10 cellular contexts compared by ENCODE assay signal in genomic region chr7:107387077-107387476, GRCh38.
A peak's percentile ranks its signal among the peaks of the same experiment; 100 is the strongest.
DNase-seq lines count a peak whose midpoint lies in the region; ATAC-seq, FAIRE-seq and TF ChIP-seq lines count a peak whose summit lies in the region.
"Had no signal": no experiment of that assay in that cellular context is flagged by ENCODE, and none has a peak within 500 bp of the region (broad histone marks: within the 10 kb centered on the region; RNA-seq: fewer than 3 reads in every experiment).

No MANE protein-coding gene starts in this region.

- H3K27me3 ChIP-seq in adrenal gland (no peaks in the 10 kb centered on the region), skeletal muscle satellite cell (ENCODE audit: control insufficient read depth, insufficient read depth, low read length) (no peaks in the 10 kb centered on the region)

- H3K4me1 ChIP-seq in HEK293 (ENCODE audit: control insufficient read depth, insufficient read depth, low read length): peaks cover 4% of the 10 kb centered on the region; the same call in 1 of the 2 replicates
- peaks cover 3 to 18% of the 10 kb centered on the region in 2 donors for H3K4me1 ChIP-seq in adrenal gland (replicated peaks in 1 of 2)
- H3K4me1 ChIP-seq in skeletal muscle satellite cell (ENCODE audit: control insufficient read depth, insufficient read depth, low read length): peaks cover 20% of the 10 kb centered on the region

- CTCF ChIA-PET in HEK293 (lab: Yijun Ruan, JAX): no interaction called here

- H3K4me2 ChIP-seq in skeletal muscle satellite cell (ENCODE audit: low read length): peak overlapping the region; percentile 59

- peak; percentile 50 to 82 for ATAC-seq in left cardiac atrium

- H3K9ac ChIP-seq in skeletal muscle satellite cell (ENCODE audit: low read depth, low read length): peak overlapping the region; percentile 34

- H3K27ac ChIP-seq in HEK293 (ENCODE audit: extremely low read depth, low read depth, low read length) (peak overlapping the region; percentile 47), adrenal gland (peak overlapping the region in 2 of 5 donors; percentile 7 to 32)
- H3K27ac ChIP-seq: SK-N-MC had no signal

- FAIRE-seq in RCC 7860 (lab: Jason Lieb, UNC): no peak

- no peaks in the 10 kb centered on the region for H3K9me3 ChIP-seq in HEK293 (ENCODE audit: control insufficient read depth, insufficient read depth, low read depth, low read length)
- H3K9me3 ChIP-seq in adrenal gland (replicated peaks in 1 of 3): no peaks in the 10 kb centered on the region
- H3K9me3 ChIP-seq in skeletal muscle satellite cell (replicated peaks; ENCODE audit: low read length): no peaks in the 10 kb centered on the region

- TF ChIP-seq POLR2A in adrenal gland (IDR thresholded peaks at IDR 0.05): no peak

- TF ChIP-seq CTCF in HEK293 (tag by site-specific recombination; IDR thresholded peaks at IDR 0.05) (no peak), adrenal gland (IDR thresholded peaks at IDR 0.05) (no peak)

- DNase-seq in adrenal gland (peak in 5 of 7 donors; percentile 3 to 79 (median 16)), left cardiac atrium (peak; percentile 60), middle frontal gyrus (ENCODE audit: extremely low spot score, low spot score) (no peak), SIG-M5 (lab: John Stamatoyannopoulos, UW) (no peak), RCC 7860 (ENCODE audit: low spot score) (no peak), NCI-H1436 treated with DMSO at 0.1 percent for 48 hours (lab: John Stamatoyannopoulos, UW) (no peak)
- DNase-seq: activated CD8-positive, alpha-beta memory T cell treated with anti-CD3 and anti-CD28 coated beads, Interleukin-2, amount 50 U/mL, for 4 hours had no signal

- intact Hi-C loops in adrenal gland (cut with DNase I) (no loop called here), left cardiac atrium (cut with DNase I) (no loop called here)

- POLR2A ChIA-PET in HEK293 (lab: Yijun Ruan, JAX): interaction anchor here (1.4 kb wide), 1 partner anchor 13 kb away, joined by 3 read pairs; no protein-coding TSS in a partner anchor

- H3K36me3 ChIP-seq in HEK293 (ENCODE audit: control insufficient read depth in 2 of 2, insufficient read depth in 1 of 2, low read length in 2 of 2): no peaks in the 10 kb centered on the region
- H3K36me3 ChIP-seq in adrenal gland (replicated peaks in 1 of 2): no peaks in the 10 kb centered on the region
- H3K36me3 ChIP-seq in skeletal muscle satellite cell (ENCODE audit: insufficient read depth, low read length): no peaks in the 10 kb centered on the region

- 48 to 66% (median 59%) methylated on average over 5 to 7 of the region's 7 CpGs for WGBS in adrenal gland, 4 donors

- no peak overlapping the region for H3K4me3 ChIP-seq in HEK293 (ENCODE audit: low read depth, low read length)
- H3K4me3 ChIP-seq in adrenal gland: no peak overlapping the region
- H3K4me3 ChIP-seq in skeletal muscle satellite cell (ENCODE audit: low read length): no peak overlapping the region
- H3K4me3 ChIP-seq: SK-N-MC had no signal

TF ChIP-seq in HEK293, 187 proteins besides CTCF, POLR2A, EP300 and RAD21:
- no peak for TF ChIP-seq ZNF146 (tag by site-specific recombination; IDR thresholded peaks at IDR 0.05)
- TF ChIP-seq ZBTB26 (tag by site-specific recombination; optimal IDR thresholded peaks at IDR 0.05): no peak
- TF ChIP-seq PRDM6 (tag by site-specific recombination; IDR thresholded peaks at IDR 0.05): no peak
- no peak for TF ChIP-seq EGR2 (tag by site-specific recombination; IDR thresholded peaks at IDR 0.05; ENCODE audit: low read depth)
- no peak for TF ChIP-seq ZNF223 (tag by site-specific recombination; IDR thresholded peaks at IDR 0.05)
- peak; percentile 37 for TF ChIP-seq ZNF423 (tag by site-specific recombination; IDR thresholded peaks at IDR 0.05)
- TF ChIP-seq ZNF701 (tag by site-specific recombination; IDR thresholded peaks at IDR 0.05): no peak
- no peak for TF ChIP-seq ZNF560 (tag by site-specific recombination; IDR thresholded peaks at IDR 0.05; ENCODE audit: borderline replicate concordance)
- TF ChIP-seq ZNF585B (tag by site-specific recombination; IDR thresholded peaks at IDR 0.05): peak; percentile 63
- no peak for TF ChIP-seq ZNF707 (tag by site-specific recombination; IDR thresholded peaks at IDR 0.05)
- TF ChIP-seq ZNF433 (tag by site-specific recombination; IDR thresholded peaks at IDR 0.05; ENCODE audit: low read depth): no peak
- no peak for TF ChIP-seq FEZF1 (tag by site-specific recombination; IDR thresholded peaks at IDR 0.05)
- TF ChIP-seq ZBTB6 (tag by site-specific recombination; IDR thresholded peaks at IDR 0.05): no peak
- peak; percentile 57 for TF ChIP-seq ZNF341 (tag by site-specific recombination; IDR thresholded peaks at IDR 0.05; ENCODE audit: low read depth)
- TF ChIP-seq PRDM1 (tag by site-specific recombination; IDR thresholded peaks at IDR 0.05): no peak
- no peak for TF ChIP-seq ZBTB1 (tag by site-specific recombination; IDR thresholded peaks at IDR 0.05)
- TF ChIP-seq ZFHX2 (tag by site-specific recombination; conservative IDR thresholded peaks at IDR 0.05): no peak
- no peak for TF ChIP-seq MZF1 (tag by site-specific recombination; IDR thresholded peaks at IDR 0.05; ENCODE audit: borderline replicate concordance)
- TF ChIP-seq ZNF501 (tag by site-specific recombination; IDR thresholded peaks at IDR 0.05): no peak
- no peak for TF ChIP-seq ZNF600 (tag by site-specific recombination; IDR thresholded peaks at IDR 0.05)
- TF ChIP-seq SCRT1 (tag by site-specific recombination; IDR thresholded peaks at IDR 0.05; ENCODE audit: borderline replicate concordance): no peak

Comparison
In these comparisons a context has a peak if more than half of its experiments do, and no peak if none do; other contexts are left out.
1. DNase-seq: peak in adrenal gland (5 of 7) and left cardiac atrium (single experiment); none in middle frontal gyrus (single experiment), SIG-M5 (single experiment), RCC 7860 (single experiment) and NCI-H1436 treated with DMSO at 0.1 percent for 48 hours (single experiment).